In genomic region chr1:211520641-211521040, GRCh38 we compare ENCODE assay signal across 21 cellular contexts. TPM values are rescaled to one million over a fixed set of nuclear protein-coding genes. Genes with fewer than 3 reads are reported as not detected.
A peak's percentile ranks its signal among the peaks of the same experiment; 100 is the strongest.
DNase-seq lines count a peak whose midpoint lies in the region; TF ChIP-seq lines count a peak whose summit lies in the region.
"Had no signal": no experiment of that assay in that cellular context is flagged by ENCODE, and none has a peak within 500 bp of the region (broad histone marks: within the 10 kb centered on the region; RNA-seq: fewer than 3 reads in every experiment).

No MANE protein-coding gene starts in this region.

- CTCF ChIA-PET in OCI-LY7 (lab: Charles Lee; ENCODE audit: unreplicated experiment) = no interaction called here

- H3K27ac Mint-ChIP-seq in endodermal cell = no peak overlapping the region
- H3K27ac Mint-ChIP-seq: activated T-helper 17 cell treated with anti-CD3 and anti-CD28 coated beads, Interleukin-2, amount 50 U/mL, for 72 hours; CD8-positive, alpha-beta T cell; stimulated activated memory B cell treated with anti-CD40 and anti-IgM and Interleukin-4, amounts not matched to agents 10 μg/mL and 1 μg/mL and 100 μg/mL, for 72 hours had no signal

- H3K9me2 ChIP-seq in OCI-LY7 (ENCODE audit: insufficient read depth, low read length) = no peaks in the 10 kb centered on the region

- H3K36me3 Mint-ChIP-seq in endodermal cell (ENCODE audit: low read depth) = no peaks in the 10 kb centered on the region
- H3K36me3 Mint-ChIP-seq: CD8-positive, alpha-beta T cell; stimulated activated memory B cell treated with anti-CD40 and anti-IgM and Interleukin-4, amounts not matched to agents 10 μg/mL and 1 μg/mL and 100 μg/mL, for 72 hours had no signal

- no peak overlapping the region for H3K27ac ChIP-seq in OCI-LY7 (ENCODE audit: low read depth, low read length, poor library complexity, severe bottlenecking)
- no peak overlapping the region for H3K27ac ChIP-seq in endodermal cell (ENCODE audit: low read depth, low read length)
- H3K27ac ChIP-seq: coronary artery, SK-N-MC, skin epidermis had no signal

- H3K27me3 Mint-ChIP-seq in endodermal cell (ENCODE audit: insufficient read depth) = peaks cover 40% of the 10 kb centered on the region
- H3K27me3 Mint-ChIP-seq: activated T-helper 17 cell treated with anti-CD3 and anti-CD28 coated beads, Interleukin-2, amount 50 U/mL, for 72 hours; IgD-negative memory B cell; stimulated activated memory B cell treated with anti-CD40 and anti-IgM and Interleukin-4, amounts not matched to agents 10 μg/mL and 1 μg/mL and 100 μg/mL, for 72 hours had no signal

- H3K27me3 ChIP-seq in endodermal cell (ENCODE audit: control insufficient read depth, insufficient read depth, low read length, poor library complexity, severe bottlenecking) = peaks cover 38% of the 10 kb centered on the region

- no peaks in the 10 kb centered on the region for H4K20me1 ChIP-seq in OCI-LY7 (ENCODE audit: insufficient read depth, low read length)

- no peak overlapping the region for H3K4me3 ChIP-seq in OCI-LY7 (ENCODE audit: low read depth, low read length, poor library complexity, severe bottlenecking)
- H3K4me3 ChIP-seq in endodermal cell (ENCODE audit: low read length) = no peak overlapping the region
- H3K4me3 ChIP-seq: coronary artery, SK-N-MC, skin epidermis had no signal

- H3K79me2 ChIP-seq in OCI-LY7 (ENCODE audit: insufficient read depth, low read depth, low read length) = no peaks in the 10 kb centered on the region

- H3K9me3 ChIP-seq in OCI-LY7 (ENCODE audit: low read length) = no peaks in the 10 kb centered on the region
- no peaks in the 10 kb centered on the region for H3K9me3 ChIP-seq in endodermal cell (ENCODE audit: control insufficient read depth, low read length)

- intact Hi-C loops in OCI-LY7 (cut with micrococcal nuclease; ENCODE audit: unreplicated experiment) = no loop called here

- TF ChIP-seq CTCF in OCI-LY7 (conservative IDR thresholded peaks at IDR 0.05; ENCODE audit: low read length) (0 out of 2 replicates have a peak, but pooled peaks have one; percentile 28), endodermal cell (conservative IDR thresholded peaks at IDR 0.05) (peak; percentile 57)

- DNase-seq in DMS 273 (lab: John Stamatoyannopoulos, UW; ENCODE audit: unreplicated experiment) = peak; percentile 17
- DNase-seq in DMS 273 treated with DMSO at 0.1 percent for 48 hours (lab: John Stamatoyannopoulos, UW) = no peak
- no peak for DNase-seq in OCI-LY7 (ENCODE audit: low spot score)
- DNase-seq in endodermal cell = no peak
- peak; percentile 16 for DNase-seq in myocyte (ENCODE audit: low read depth)
- DNase-seq in NCI-H187 treated with DMSO at 0.1 percent for 48 hours (lab: John Stamatoyannopoulos, UW) = no peak
- no peak for DNase-seq in dedifferentiated amniotic fluid mesenchymal stem cell (ENCODE audit: extremely low spot score)
- no peak for DNase-seq in stimulated activated naive CD4-positive, alpha-beta T cell treated with Interleukin-2 at 50 U/mL for 16 hours (lab: John Stamatoyannopoulos, UW)
- DNase-seq: 8988T; amygdala; CD8-positive, alpha-beta T cell; NCI-H1092 treated with DMSO at 0.1 percent for 48 hours; NCI-H226 had no signal

- H2AFZ ChIP-seq in OCI-LY7 (ENCODE audit: low read length) = no peak overlapping the region

- H3K9ac ChIP-seq in endodermal cell (ENCODE audit: extremely low read depth, low read length, poor library complexity, severe bottlenecking) = no peak overlapping the region

- H3K4me3 Mint-ChIP-seq in endodermal cell = no peak overlapping the region
- H3K4me3 Mint-ChIP-seq: activated T-helper 17 cell treated with anti-CD3 and anti-CD28 coated beads, Interleukin-2, amount 50 U/mL, for 72 hours; CD8-positive, alpha-beta T cell; IgD-negative memory B cell; stimulated activated memory B cell treated with anti-CD40 and anti-IgM and Interleukin-4, amounts not matched to agents 10 μg/mL and 1 μg/mL and 100 μg/mL, for 72 hours had no signal

- H3K4me1 Mint-ChIP-seq in endodermal cell = peaks cover 32% of the 10 kb centered on the region
- H3K4me1 Mint-ChIP-seq: activated T-helper 17 cell treated with anti-CD3 and anti-CD28 coated beads, Interleukin-2, amount 50 U/mL, for 72 hours had no signal

- peaks cover 37% of the 10 kb centered on the region for H3K4me1 ChIP-seq in OCI-LY7 (ENCODE audit: insufficient read depth, low read length, poor library complexity, severe bottlenecking)
- H3K4me1 ChIP-seq in endodermal cell (ENCODE audit: control insufficient read depth, insufficient read depth, low read length) = peaks cover 7% of the 10 kb centered on the region

- H3K4me2 ChIP-seq in OCI-LY7 (ENCODE audit: low read length) = no peak overlapping the region

- no peaks in the 10 kb centered on the region for H3K9me3 Mint-ChIP-seq in endodermal cell
- H3K9me3 Mint-ChIP-seq: activated T-helper 17 cell treated with anti-CD3 and anti-CD28 coated beads, Interleukin-2, amount 50 U/mL, for 72 hours; CD8-positive, alpha-beta T cell; IgD-negative memory B cell; stimulated activated memory B cell treated with anti-CD40 and anti-IgM and Interleukin-4, amounts not matched to agents 10 μg/mL and 1 μg/mL and 100 μg/mL, for 72 hours had no signal

- BruUV-seq in OCI-LY7 (replicated peaks; lab: Mats Ljungman, UMichigan) = no TSS peak

- POLR2A ChIA-PET in OCI-LY7 (lab: Charles Lee) = interaction anchor here (0.5 to 0.6 kb wide), 2 partner anchors 124 to 880 kb away, joined by 3 to 9 read pairs; no protein-coding TSS in a partner anchor

- H3K36me3 ChIP-seq in OCI-LY7 (ENCODE audit: insufficient read depth, low read length) (no peaks in the 10 kb centered on the region), endodermal cell (ENCODE audit: control insufficient read depth, insufficient read depth, low read length) (no peaks in the 10 kb centered on the region)

- WGBS in endodermal cell (ENCODE audit: insufficient coverage in 1 of 2, insufficient read length in 1 of 2), 2 experiments = 95 to 98% methylated on average over 4 to 5 of the region's 5 CpGs

RNA-seq across cellular contexts. Expression of gene RD3, which starts 28.7 kb away (rescaled TPM):
- total RNA-seq in OCI-LY7 (2014; rRNA removed; shearing (Covaris generic)) = not detected in 2 replicates
- total RNA-seq in OCI-LY7 (2022) (not detected in 2 replicates), endodermal cell (under 1 TPM in 1 of 2 donors, not detected in 1; 0.18 TPM), myocyte (0.52 and 0.56 TPM in 2 replicates)
- polyA plus RNA-seq in endodermal cell (2013, experiment 1 of 2) = 0.43 TPM
- polyA plus RNA-seq in endodermal cell (2013, experiment 2 of 2) = 0.79 TPM
- polyA plus RNA-seq in myocyte (2012) = 0.08 TPM
- total RNA-seq: activated CD8-positive, alpha-beta memory T cell treated with anti-CD3 and anti-CD28 coated beads for 36 hours; activated T-helper 17 cell treated with anti-CD3 and anti-CD28 coated beads, Interleukin-2, amount 50 U/mL, for 72 hours; CD8-positive, alpha-beta T cell; left lobe of liver had no signal
- polyA plus RNA-seq: IgD-negative memory B cell had no signal

RNA-seq across cellular contexts. Expression of gene SLC30A1, which starts 58.3 kb away (rescaled TPM):
- total RNA-seq in OCI-LY7 (2014; rRNA removed; shearing (Covaris generic)) = 6.1 and 6.5 TPM in 2 replicates
- 6.3 and 7.9 TPM in 2 replicates for total RNA-seq in OCI-LY7 (2022)
- total RNA-seq in endodermal cell = 10 to 100 TPM in 1 of 2 donors, 1 to 10 TPM in 1; 9.0 to 14.0 TPM
- polyA plus RNA-seq in endodermal cell (2013, experiment 1 of 2) = 12.3 TPM
- polyA plus RNA-seq in endodermal cell (2013, experiment 2 of 2) = 11.4 TPM
- total RNA-seq in myocyte = 16.3 and 20.4 TPM in 2 replicates
- polyA plus RNA-seq in myocyte (2012) = 12.6 TPM

Comparison
In these comparisons a context has a peak if more than half of its experiments do, and no peak if none do; other contexts are left out.
1. DNase-seq: peak in DMS 273 (single experiment) and myocyte (single experiment); none in DMS 273 treated with DMSO at 0.1 percent for 48 hours (single experiment), OCI-LY7 (single experiment), endodermal cell (single experiment), NCI-H187 treated with DMSO at 0.1 percent for 48 hours (single experiment), dedifferentiated amniotic fluid mesenchymal stem cell (single experiment) and stimulated activated naive CD4-positive, alpha-beta T cell treated with Interleukin-2 at 50 U/mL for 16 hours (single experiment).